ENCODE assay signal across 8 cellular contexts in genomic region chr10:117217196-117217761, GRCh38. TPM values are rescaled to one million over a fixed set of nuclear protein-coding genes. Genes with fewer than 3 reads are reported as not detected.
A peak's percentile ranks its signal among the peaks of the same experiment; 100 is the strongest.
DNase-seq lines count a peak whose midpoint lies in the region; ATAC-seq lines count a peak whose summit lies in the region.

No MANE protein-coding gene starts in this region.

- H3K4me3 ChIP-seq in Jurkat, Clone E6-1 (ENCODE audit: low read length) = peak overlapping the region; percentile 48

- peak overlapping the region; percentile 80 for H3K4me3 Mint-ChIP-seq in activated naive CD4-positive, alpha-beta T cell treated with anti-CD3 and anti-CD28 coated beads, Interleukin-2, amount 50 U/mL, for 24 hours
- H3K4me3 Mint-ChIP-seq in stimulated activated naive B cell treated with anti-CD40 and anti-IgM and Interleukin-4, amounts not matched to agents 10 μg/mL and 1 μg/mL and 100 μg/mL, for 72 hours = peak overlapping the region; percentile 79 to 83

- H3K9me3 Mint-ChIP-seq in activated naive CD4-positive, alpha-beta T cell treated with anti-CD3 and anti-CD28 coated beads, Interleukin-2, amount 50 U/mL, for 24 hours = no peaks in the 10 kb centered on the region
- peaks cover 0 to 2% of the 10 kb centered on the region in 2 donors for H3K9me3 Mint-ChIP-seq in stimulated activated naive B cell treated with anti-CD40 and anti-IgM and Interleukin-4, amounts not matched to agents 10 μg/mL and 1 μg/mL and 100 μg/mL, for 72 hours

- no peaks in the 10 kb centered on the region for H3K36me3 Mint-ChIP-seq in activated naive CD4-positive, alpha-beta T cell treated with anti-CD3 and anti-CD28 coated beads, Interleukin-2, amount 50 U/mL, for 24 hours
- no peaks in the 10 kb centered on the region for H3K36me3 Mint-ChIP-seq in stimulated activated naive B cell treated with anti-CD40 and anti-IgM and Interleukin-4, amounts not matched to agents 10 μg/mL and 1 μg/mL and 100 μg/mL, for 72 hours

- peaks cover 25% of the 10 kb centered on the region for H3K27me3 Mint-ChIP-seq in activated naive CD4-positive, alpha-beta T cell treated with anti-CD3 and anti-CD28 coated beads, Interleukin-2, amount 50 U/mL, for 24 hours
- peaks cover 46 to 70% of the 10 kb centered on the region in 2 donors for H3K27me3 Mint-ChIP-seq in stimulated activated naive B cell treated with anti-CD40 and anti-IgM and Interleukin-4, amounts not matched to agents 10 μg/mL and 1 μg/mL and 100 μg/mL, for 72 hours

- no peak overlapping the region for H3K27ac Mint-ChIP-seq in activated naive CD4-positive, alpha-beta T cell treated with anti-CD3 and anti-CD28 coated beads, Interleukin-2, amount 50 U/mL, for 24 hours
- H3K27ac Mint-ChIP-seq in stimulated activated naive B cell treated with anti-CD40 and anti-IgM and Interleukin-4, amounts not matched to agents 10 μg/mL and 1 μg/mL and 100 μg/mL, for 72 hours = no peak overlapping the region

- peak; percentile 36 for ATAC-seq in GM19452 (IDR thresholded peaks at IDR 0.05; ENCODE audit: unreplicated experiment)
- ATAC-seq in stimulated activated naive B cell treated with anti-CD40 and anti-IgM and Interleukin-4, amounts not matched to agents 10 μg/mL and 1 μg/mL and 100 μg/mL, for 72 hours (replicated peaks) = peak; percentile 38 to 46

- DNase-seq in CD1c-positive myeloid dendritic cell (ENCODE audit: extremely low spot score) (peak; percentile 3), iPS-NIHi7 (ENCODE audit: extremely low spot score) (peak; percentile 69), amygdala (lab: John Stamatoyannopoulos, UW) (no peak), C1 segment of cervical spinal cord (lab: John Stamatoyannopoulos, UW) (no peak)
- DNase-seq in Jurkat, Clone E6-1 (ENCODE audit: low read depth, low spot score) = no peak
- no peak for DNase-seq in stimulated activated naive B cell treated with anti-CD40 and anti-IgM and Interleukin-4, amounts not matched to agents 10 μg/mL and 1 μg/mL and 100 μg/mL, for 72 hours

- no peaks in the 10 kb centered on the region for H3K4me1 Mint-ChIP-seq in activated naive CD4-positive, alpha-beta T cell treated with anti-CD3 and anti-CD28 coated beads, Interleukin-2, amount 50 U/mL, for 24 hours
- H3K4me1 Mint-ChIP-seq in stimulated activated naive B cell treated with anti-CD40 and anti-IgM and Interleukin-4, amounts not matched to agents 10 μg/mL and 1 μg/mL and 100 μg/mL, for 72 hours = peaks cover 5 to 18% of the 10 kb centered on the region in 2 donors

RNA-seq across cellular contexts. Expression of gene KCNK18, which starts 20.0 kb away (rescaled TPM):
- not detected for polyA plus RNA-seq in Jurkat, Clone E6-1 (2012; ENCODE audit: insufficient read depth, insufficient read length)

RNA-seq across cellular contexts. Expression of gene SLC18A2, which starts 23.6 kb away (rescaled TPM):
- polyA plus RNA-seq in Jurkat, Clone E6-1 (2012; ENCODE audit: insufficient read depth, insufficient read length) = 3.5 TPM

Comparison
In these comparisons a context has a peak if more than half of its experiments do, and no peak if none do; other contexts are left out.
1. DNase-seq: peak in CD1c-positive myeloid dendritic cell (single experiment) and iPS-NIHi7 (single experiment); none in Jurkat, Clone E6-1 (single experiment), stimulated activated naive B cell treated with anti-CD40 and anti-IgM and Interleukin-4, amounts not matched to agents 10 μg/mL and 1 μg/mL and 100 μg/mL, for 72 hours (single experiment), amygdala (0 of 56) and C1 segment of cervical spinal cord (0 of 14).